8 cellular contexts compared by ENCODE assay signal in genomic region chr9:19230356-19231125, GRCh38. TPM values are rescaled to one million over a fixed set of nuclear protein-coding genes. Genes with fewer than 3 reads are reported as not detected.
A peak's percentile ranks its signal among the peaks of the same experiment; 100 is the strongest.
DNase-seq lines count a peak whose midpoint lies in the region; ATAC-seq and TF ChIP-seq lines count a peak whose summit lies in the region.

DENND4C (plus strand) TSS chr9:19230693; CDS start chr9:19276175, 45,482 bp downstream.

- no peaks in the 10 kb centered on the region for H3K9me3 Mint-ChIP-seq in naive thymus-derived CD4-positive, alpha-beta T cell
- H3K9me3 Mint-ChIP-seq in stimulated activated naive B cell treated with anti-CD40 and anti-IgM and Interleukin-4, amounts not matched to agents 10 μg/mL and 1 μg/mL and 100 μg/mL, for 72 hours, result no peaks in the 10 kb centered on the region

- H3K27ac ChIP-seq in Panc1 (ENCODE audit: low read length) (peak within 1 kb of the TSS; percentile 68), fibroblast of lung (ENCODE audit: insufficient read depth, low read length) (peak within 1 kb of the TSS; percentile 86)
- H3K27ac ChIP-seq in naive thymus-derived CD4-positive, alpha-beta T cell (ENCODE audit: low read depth, low read length), result peak within 1 kb of the TSS; percentile 81

- H3K4me3 ChIP-seq in Panc1 (ENCODE audit: low read depth in 2 of 2, low read length in 2 of 2) (peak within 1 kb of the TSS; percentile 53 to 59), fibroblast of lung (replicated peaks in 1 of 4; ENCODE audit: control extremely low read depth in 1 of 4, insufficient read depth in 1 of 4, low read depth in 3 of 4, low read length in 4 of 4) (peak within 1 kb of the TSS; percentile 82 to 97 (median 96))
- peak within 1 kb of the TSS; percentile 61 for H3K4me3 ChIP-seq in naive thymus-derived CD4-positive, alpha-beta T cell (ENCODE audit: low read length)

- H3K27me3 Mint-ChIP-seq in naive thymus-derived CD4-positive, alpha-beta T cell, result no peaks in the 10 kb centered on the region
- H3K27me3 Mint-ChIP-seq in stimulated activated naive B cell treated with anti-CD40 and anti-IgM and Interleukin-4, amounts not matched to agents 10 μg/mL and 1 μg/mL and 100 μg/mL, for 72 hours, result no peaks in the 10 kb centered on the region

- H3K27ac Mint-ChIP-seq in naive thymus-derived CD4-positive, alpha-beta T cell, result peak within 1 kb of the TSS in 6 of 9 donors; percentile 65 to 94 (median 88)
- peak within 1 kb of the TSS; percentile 80 for H3K27ac Mint-ChIP-seq in stimulated activated naive B cell treated with anti-CD40 and anti-IgM and Interleukin-4, amounts not matched to agents 10 μg/mL and 1 μg/mL and 100 μg/mL, for 72 hours

- H3K9me3 ChIP-seq in Panc1 (ENCODE audit: control insufficient read depth, insufficient read depth, low read depth, low read length) (no peaks in the 10 kb centered on the region), fibroblast of lung (ENCODE audit: control insufficient read depth, insufficient read depth, low read depth, low read length) (no peaks in the 10 kb centered on the region)
- no peaks in the 10 kb centered on the region for H3K9me3 ChIP-seq in naive thymus-derived CD4-positive, alpha-beta T cell (ENCODE audit: control insufficient read depth in 2 of 3, low read length in 3 of 3)

- intact Hi-C loops in Panc1 (cut with micrococcal nuclease; ENCODE audit: unreplicated experiment), result no loop called here
- intact Hi-C loops in naive thymus-derived CD4-positive, alpha-beta T cell (cut with micrococcal nuclease), result loop anchor here (1.0 to 10.0 kb wide), 17 partner anchors 8 to 1802 kb away; partner anchors contain the start of genes PLIN2 (in 2 of the 2), RPS6 (in 2 of the 2), RRAGA (in 2 of the 2) and ACER2 (in 1 of the 2)

- peak within 1 kb of the TSS; percentile 95 for H2AFZ ChIP-seq in fibroblast of lung (ENCODE audit: low read length)

- CTCF ChIA-PET in Panc1 (lab: Charles Lee), result interaction anchor here (0.7 kb wide), 1 partner anchor 56 kb away, joined by 3 read pairs; no protein-coding TSS in a partner anchor
- CTCF ChIA-PET in naive thymus-derived CD4-positive, alpha-beta T cell (lab: Charles Lee), result interaction anchor here (1.5 kb wide), 1 partner anchor 57 kb away, joined by 6 read pairs; no protein-coding TSS in a partner anchor

- no peaks in the 10 kb centered on the region for H4K20me1 ChIP-seq in fibroblast of lung (ENCODE audit: control insufficient read depth, extremely low read depth, insufficient read depth, low read length)

- POLR2A ChIA-PET in Panc1 (lab: Charles Lee), result interaction anchor here (0.7 kb wide), 1 partner anchor 34 kb away, joined by 17 read pairs; no protein-coding TSS in a partner anchor
- POLR2A ChIA-PET in naive thymus-derived CD4-positive, alpha-beta T cell (lab: Charles Lee), result interaction anchor here (0.7 to 2.9 kb wide), 10 partner anchors 14 to 181 kb away, joined by 3 to 14 read pairs (median 5); partner anchors contain the start of genes RPS6 and RRAGA

- in situ Hi-C loops in Panc1 (cut with HindIII; ENCODE audit: low pct_unique_long_range_greater_than_20kb, low sequenced_read_pairs), result no loop called here

- H3K36me3 Mint-ChIP-seq in naive thymus-derived CD4-positive, alpha-beta T cell, result peaks cover 0 to 2% (median 0%) of the 10 kb centered on the region in 5 donors
- peaks cover 0 to 4% of the 10 kb centered on the region in 2 donors for H3K36me3 Mint-ChIP-seq in stimulated activated naive B cell treated with anti-CD40 and anti-IgM and Interleukin-4, amounts not matched to agents 10 μg/mL and 1 μg/mL and 100 μg/mL, for 72 hours

- H3K4me1 Mint-ChIP-seq in naive thymus-derived CD4-positive, alpha-beta T cell, result peaks cover 0 to 24% (median 20%) of the 10 kb centered on the region in 7 donors
- peaks cover 7 to 12% of the 10 kb centered on the region in 2 donors for H3K4me1 Mint-ChIP-seq in stimulated activated naive B cell treated with anti-CD40 and anti-IgM and Interleukin-4, amounts not matched to agents 10 μg/mL and 1 μg/mL and 100 μg/mL, for 72 hours

- peak within 1 kb of the TSS; percentile 95 for H3K4me2 ChIP-seq in fibroblast of lung (ENCODE audit: extremely low read depth, insufficient read depth, low read length)

- H3K27me3 ChIP-seq in Panc1 (ENCODE audit: control insufficient read depth, insufficient read depth, low read length), result no peaks in the 10 kb centered on the region
- no peaks in the 10 kb centered on the region for H3K27me3 ChIP-seq in fibroblast of lung (ENCODE audit: control insufficient read depth, insufficient read depth, low read length)
- H3K27me3 ChIP-seq in naive thymus-derived CD4-positive, alpha-beta T cell (ENCODE audit: control insufficient read depth in 2 of 2, insufficient read depth in 2 of 2, low read length in 2 of 2), result no peaks in the 10 kb centered on the region

- H3K36me3 ChIP-seq in Panc1 (ENCODE audit: control insufficient read depth, insufficient read depth, low read length) (no peaks in the 10 kb centered on the region), fibroblast of lung (ENCODE audit: control insufficient read depth, insufficient read depth, low read length) (no peaks in the 10 kb centered on the region)
- H3K36me3 ChIP-seq in naive thymus-derived CD4-positive, alpha-beta T cell (ENCODE audit: control insufficient read depth in 2 of 3, insufficient read depth in 3 of 3, low read length in 3 of 3), result peaks cover 0 to 7% (median 0%) of the 10 kb centered on the region in 3 experiments

- peak within 1 kb of the TSS; percentile 93 for H3K9ac ChIP-seq in fibroblast of lung (ENCODE audit: insufficient read depth, low read length)

- DNase-seq in DMS79 treated with DMSO at 0.1 percent for 48 hours (lab: John Stamatoyannopoulos, UW) (peak; percentile 89), Panc1 (ENCODE audit: low read depth, low spot score) (no peak), activated T-helper 1 cell treated with Interleukin-2 at 50 U/mL for 16 hours (ENCODE audit: low read depth) (peak; percentile 78), fibroblast of lung (ENCODE audit: low read depth in 2 of 2) (peak; percentile 82 to 85)
- DNase-seq in naive thymus-derived CD4-positive, alpha-beta T cell, result peak; percentile 60 to 86 (median 81)
- DNase-seq in stimulated activated naive B cell treated with anti-CD40 and anti-IgM and Interleukin-4, amounts not matched to agents 10 μg/mL and 1 μg/mL and 100 μg/mL, for 72 hours, result peak; percentile 84

- peak within 1 kb of the TSS in 3 of 10 donors; percentile 81 to 84 (median 84) for H3K4me3 Mint-ChIP-seq in naive thymus-derived CD4-positive, alpha-beta T cell
- H3K4me3 Mint-ChIP-seq in stimulated activated naive B cell treated with anti-CD40 and anti-IgM and Interleukin-4, amounts not matched to agents 10 μg/mL and 1 μg/mL and 100 μg/mL, for 72 hours, result no peak within 1 kb of the TSS

- TF ChIP-seq EP300 in Ishikawa (IDR thresholded peaks at IDR 0.05; ENCODE audit: borderline replicate concordance), result no peak

- H3K79me2 ChIP-seq in fibroblast of lung (ENCODE audit: control insufficient read depth, insufficient read depth, low read length), result peaks cover 46% of the 10 kb centered on the region

- peaks cover 6% of the 10 kb centered on the region for H3K4me1 ChIP-seq in Panc1 (ENCODE audit: control insufficient read depth, insufficient read depth, low read length)
- peaks cover 3% of the 10 kb centered on the region for H3K4me1 ChIP-seq in fibroblast of lung (ENCODE audit: control insufficient read depth, extremely low read depth, insufficient read depth, low read length)
- H3K4me1 ChIP-seq in naive thymus-derived CD4-positive, alpha-beta T cell (ENCODE audit: control insufficient read depth in 2 of 2, insufficient read depth in 2 of 2, low read length in 2 of 2), result peaks cover 11 to 22% of the 10 kb centered on the region in 2 donors

- peak; percentile 63 for ATAC-seq in GM21576 (IDR thresholded peaks at IDR 0.05; ENCODE audit: unreplicated experiment)
- ATAC-seq in Panc1, result peak; percentile 90
- peak; percentile 84 for ATAC-seq in naive thymus-derived CD4-positive, alpha-beta T cell
- ATAC-seq in stimulated activated naive B cell treated with anti-CD40 and anti-IgM and Interleukin-4, amounts not matched to agents 10 μg/mL and 1 μg/mL and 100 μg/mL, for 72 hours (replicated peaks), result peak; percentile 86 to 89

- TF ChIP-seq RAD21 in Ishikawa (IDR thresholded peaks at IDR 0.05; ENCODE audit: low read depth), result no peak

- BruUV-seq in Panc1 (replicated peaks; lab: Mats Ljungman, UMichigan), result no TSS peak

- TF ChIP-seq CTCF in Panc1 (IDR thresholded peaks at IDR 0.05), result no peak
- TF ChIP-seq CTCF in fibroblast of lung (conservative IDR thresholded peaks at IDR 0.05 in 1 of 2, IDR thresholded peaks at IDR 0.05 in 1 of 2; ENCODE audit: low read depth in 1 of 2, low read length in 2 of 2), result no peak

TF ChIP-seq in Ishikawa, 13 proteins besides CTCF, POLR2A, EP300 and RAD21:
- TF ChIP-seq TAF1 (IDR thresholded peaks at IDR 0.05; ENCODE audit: low read depth) (peak; percentile 59; the same call in 1 of the 2 replicates), EGR1 (IDR thresholded peaks at IDR 0.05) (peak; percentile 79), YY1 (IDR thresholded peaks at IDR 0.05; ENCODE audit: low read depth) (peak; percentile 76), CEBPB (IDR thresholded peaks at IDR 0.05) (no peak), TCF12 (IDR thresholded peaks at IDR 0.05; ENCODE audit: low read depth) (no peak; the same call in 1 of the 2 replicates)
- TF ChIP-seq, protein P1, sequence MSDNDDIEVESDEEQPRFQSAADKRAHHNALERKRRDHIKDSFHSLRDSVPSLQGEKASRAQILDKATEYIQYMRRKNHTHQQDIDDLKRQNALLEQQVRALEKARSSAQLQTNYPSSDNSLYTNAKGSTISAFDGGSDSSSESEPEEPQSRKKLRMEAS (IDR thresholded peaks at IDR 0.05), result peak; percentile 37; the same call in 1 of the 2 replicates

RNA-seq across cellular contexts. Expression of gene DENND4C, which starts in this region (rescaled TPM):
- 10.5 TPM for total RNA-seq in Panc1 (2021; ENCODE audit: unreplicated experiment)
- 3.8 TPM for polyA plus RNA-seq in Panc1 (2012; ENCODE audit: insufficient read length)
- total RNA-seq in fibroblast of lung, result 74.2 and 87.0 TPM in 2 replicates
- 25.5 and 27.4 TPM in 2 replicates for polyA plus RNA-seq in fibroblast of lung
- 12.4 and 12.9 TPM in 2 replicates for polyA plus RNA-seq in fibroblast of lung (2012)
- 3.4 and 7.1 TPM in 2 replicates for polyA minus RNA-seq in fibroblast of lung (ENCODE audit: low replicate concordance)
- total RNA-seq in naive thymus-derived CD4-positive, alpha-beta T cell, result 10 to 100 TPM; 43.5 to 77.5 (median 52.0) TPM
- polyA plus RNA-seq in naive thymus-derived CD4-positive, alpha-beta T cell, result 10 to 100 TPM; 34.7 to 35.2 TPM
